ENCODE assay signal across 21 cellular contexts in genomic region chr13:106145997-106146864, GRCh38.
DNase-seq lines count a peak whose midpoint lies in the region; ATAC-seq and TF ChIP-seq lines count a peak whose summit lies in the region.
"Had no signal": no experiment of that assay in that cellular context is flagged by ENCODE, and none has a peak within 500 bp of the region (broad histone marks: within the 10 kb centered on the region; RNA-seq: fewer than 3 reads in every experiment).

No MANE protein-coding gene starts in this region.

- H3K27me3 ChIP-seq in left ventricle myocardium inferior (ENCODE audit: low read depth), result no peaks in the 10 kb centered on the region
- no peaks in the 10 kb centered on the region for H3K27me3 ChIP-seq in foreskin keratinocyte
- H3K27me3 ChIP-seq in upper lobe of right lung, result no peaks in the 10 kb centered on the region
- H3K27me3 ChIP-seq: body of pancreas, tibial artery had no signal

- H3K4me3 ChIP-seq in left ventricle myocardium inferior, result no peak overlapping the region
- H3K4me3 ChIP-seq in upper lobe of right lung, result no peak overlapping the region
- H3K4me3 ChIP-seq: body of pancreas, tibial artery had no signal

- no peaks in the 10 kb centered on the region for H3K9me3 ChIP-seq in left ventricle myocardium inferior (replicated peaks)
- H3K9me3 ChIP-seq in upper lobe of right lung, result no peaks in the 10 kb centered on the region
- H3K9me3 ChIP-seq: body of pancreas, tibial artery had no signal

- intact Hi-C loops in left ventricle myocardium superior (cut with micrococcal nuclease), result no loop called here
- intact Hi-C loops in left ventricle myocardium inferior (cut with micrococcal nuclease), result no loop called here
- intact Hi-C loops in upper lobe of right lung (cut with DNase I), result no loop called here

- H3K27ac ChIP-seq in left ventricle myocardium inferior (replicated peaks) (no peak overlapping the region), foreskin keratinocyte (peak overlapping the region; percentile 76), upper lobe of right lung (peak overlapping the region; percentile 28)
- H3K27ac ChIP-seq: tibial artery had no signal

- H3K36me3 ChIP-seq in left ventricle myocardium inferior (no peaks in the 10 kb centered on the region), upper lobe of right lung (no peaks in the 10 kb centered on the region)
- H3K36me3 ChIP-seq: tibial artery had no signal

- TF ChIP-seq CTCF in left ventricle myocardium inferior (IDR thresholded peaks at IDR 0.05; ENCODE audit: borderline replicate concordance) (no peak), foreskin keratinocyte (conservative IDR thresholded peaks at IDR 0.05) (peak; percentile 21), upper lobe of right lung (IDR thresholded peaks at IDR 0.05) (no peak)

- peak; percentile 38 for ATAC-seq in left ventricle myocardium superior
- ATAC-seq in foreskin keratinocyte, result no peak
- peak; percentile 89 for ATAC-seq in upper lobe of right lung
- no peak for ATAC-seq in HG03097 (IDR thresholded peaks at IDR 0.05; ENCODE audit: low FRiP score, unreplicated experiment)
- ATAC-seq in HG03442 (IDR thresholded peaks at IDR 0.05; ENCODE audit: unreplicated experiment), result no peak
- ATAC-seq: body of pancreas had no signal

- no peaks in the 10 kb centered on the region for H3K4me1 ChIP-seq in left ventricle myocardium inferior
- peaks cover 20% of the 10 kb centered on the region for H3K4me1 ChIP-seq in foreskin keratinocyte
- no peaks in the 10 kb centered on the region for H3K4me1 ChIP-seq in upper lobe of right lung
- H3K4me1 ChIP-seq: tibial artery had no signal

- no peak for DNase-seq in left ventricle myocardium superior
- DNase-seq in left ventricle myocardium inferior, result no peak
- DNase-seq in NOMO-1 treated with DMSO at 0.1 percent for 48 hours (lab: John Stamatoyannopoulos, UW; ENCODE audit: unreplicated experiment), result peak; percentile 31
- DNase-seq in foreskin keratinocyte, result no peak
- no peak for DNase-seq in upper lobe of right lung
- DNase-seq in DMS114 treated with DMSO at 0.1 percent for 48 hours (lab: John Stamatoyannopoulos, UW; ENCODE audit: unreplicated experiment), result no peak
- DNase-seq: activated naive CD4-positive, alpha-beta T cell treated with Interleukin-2 at 50 U/mL for 16 hours; body of pancreas; DMS 273 treated with DMSO at 0.1 percent for 48 hours; effector memory CD4-positive, alpha-beta T cell; foreskin fibroblast; naive B cell; NCI-H1105 treated with DMSO at 0.1 percent for 48 hours; NCI-H524; retina; SHP77 treated with DMSO at 0.1 percent for 48 hours; stimulated activated CD4-positive, alpha-beta T cell treated with anti-CD3 and anti-CD28 coated beads, Interleukin-1b, Interleukin-23, amount 100 ng/mL, for 48 hours; stimulated activated CD8-positive, alpha-beta memory T cell treated with anti-CD3 and anti-CD28 coated beads, Interleukin-4, amount 100 ng/mL, for 48 hours; tibial artery had no signal

Comparison
In these comparisons a context has a peak if more than half of its experiments do, and no peak if none do; other contexts are left out.
1. ATAC-seq: peak in left ventricle myocardium superior (single experiment) and upper lobe of right lung (single experiment); none in foreskin keratinocyte (single experiment), HG03097 (single experiment) and HG03442 (single experiment).